35 cellular contexts compared by ENCODE assay signal in the genomic region with DNA sequence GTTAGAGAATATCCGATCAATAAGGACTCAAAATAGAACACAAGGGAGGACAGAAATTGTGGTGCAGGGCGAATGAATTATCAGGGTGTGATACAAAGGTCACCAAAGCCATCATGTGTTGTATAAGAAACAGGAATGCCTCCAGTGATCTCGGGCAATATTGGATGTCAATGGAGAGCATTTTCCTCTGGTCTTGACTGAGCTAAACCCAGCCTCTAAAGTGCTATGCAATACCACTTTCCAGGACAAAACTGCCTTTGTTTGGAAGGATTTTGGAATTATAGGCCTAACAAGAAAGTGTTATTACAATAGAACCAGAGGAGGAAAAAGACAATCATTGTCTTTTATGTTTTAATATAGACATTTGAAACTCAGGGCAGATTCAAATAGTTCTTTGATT.
"Had no signal": no experiment of that assay in that cellular context is flagged by ENCODE, and none has a peak within 500 bp of the region (broad histone marks: within the 10 kb centered on the region; RNA-seq: fewer than 3 reads in every experiment).

No MANE protein-coding gene starts in this region.

- H3K4me3 Mint-ChIP-seq: activated naive CD4-positive, alpha-beta T cell treated with anti-CD3 and anti-CD28 coated beads for 36 hours; activated naive CD4-positive, alpha-beta T cell treated with anti-CD3 and anti-CD28 coated beads, Interleukin-2, amount 10 ng/mL, durations not matched to agents 7 days and 5 days; activated naive CD4-positive, alpha-beta T cell treated with anti-CD3 and anti-CD28 coated beads, Interleukin-2, amount 50 U/mL, for 24 hours; activated naive CD8-positive, alpha-beta T cell; activated naive CD8-positive, alpha-beta T cell treated with anti-CD3 and anti-CD28 coated beads for 36 hours; activated naive CD8-positive, alpha-beta T cell treated with anti-CD3 and anti-CD28 coated beads, Interleukin-2, amount 10 ng/mL, durations not matched to agents 7 days and 5 days; activated naive CD8-positive, alpha-beta T cell treated with anti-CD3 and anti-CD28 coated beads, Interleukin-2, amount 50 U/mL, for 24 hours; activated T-cell treated with anti-CD3 and anti-CD28 coated beads, Interleukin-2, amount 50 U/mL, for 24 hours; activated T-cell treated with anti-CD3 and anti-CD28 coated beads, Interleukin-2, amount 50 U/mL, for 4 hours; activated T-cell treated with anti-CD3 and anti-CD28 coated beads, Interleukin-2, amount 50 U/mL, for 72 hours; activated T-helper 1 cell treated with anti-CD3 and anti-CD28 coated beads, Interleukin-12 subunit alpha, Interleukin-12 subunit beta, Interleukin-2, Interleukin-4 antibody, amounts not matched to agents 30 ng/mL and 10 ng/mL and 1 ng/mL, durations not matched to agents 14 hours and 24 hours and 36 hours; activated T-helper 17 cell treated with anti-CD3 and anti-CD28 coated beads, Interleukin-2, amount 50 U/mL, for 72 hours; brain; central memory CD8-positive, alpha-beta T cell had no signal

- H3K27me3 Mint-ChIP-seq: activated naive CD4-positive, alpha-beta T cell treated with anti-CD3 and anti-CD28 coated beads, Interleukin-2, amount 10 ng/mL, durations not matched to agents 7 days and 5 days; activated naive CD4-positive, alpha-beta T cell treated with anti-CD3 and anti-CD28 coated beads, Interleukin-2, amount 50 U/mL, for 24 hours; activated naive CD8-positive, alpha-beta T cell; activated naive CD8-positive, alpha-beta T cell treated with anti-CD3 and anti-CD28 coated beads for 36 hours; activated naive CD8-positive, alpha-beta T cell treated with anti-CD3 and anti-CD28 coated beads, Interleukin-2, amount 10 ng/mL, durations not matched to agents 7 days and 5 days; activated naive CD8-positive, alpha-beta T cell treated with anti-CD3 and anti-CD28 coated beads, Interleukin-2, amount 50 U/mL, for 24 hours; activated T-helper 17 cell treated with anti-CD3 and anti-CD28 coated beads, Interleukin-2, amount 50 U/mL, for 72 hours; brain; central memory CD8-positive, alpha-beta T cell had no signal

- H3K27ac Mint-ChIP-seq: activated naive CD4-positive, alpha-beta T cell treated with anti-CD3 and anti-CD28 coated beads for 36 hours; activated naive CD4-positive, alpha-beta T cell treated with anti-CD3 and anti-CD28 coated beads, Interleukin-2, amount 10 ng/mL, durations not matched to agents 7 days and 5 days; activated naive CD4-positive, alpha-beta T cell treated with anti-CD3 and anti-CD28 coated beads, Interleukin-2, amount 50 U/mL, for 24 hours; activated naive CD4-positive, alpha-beta T cell treated with anti-CD3 and anti-CD28 coated beads, Interleukin-2, amount 50 U/mL, for 72 hours; activated naive CD8-positive, alpha-beta T cell; activated naive CD8-positive, alpha-beta T cell treated with anti-CD3 and anti-CD28 coated beads for 36 hours; activated naive CD8-positive, alpha-beta T cell treated with anti-CD3 and anti-CD28 coated beads, Interleukin-2, amount 10 ng/mL, durations not matched to agents 7 days and 5 days; activated naive CD8-positive, alpha-beta T cell treated with anti-CD3 and anti-CD28 coated beads, Interleukin-2, amount 50 U/mL, for 24 hours; activated T-cell treated with anti-CD3 and anti-CD28 coated beads, Interleukin-2, amount 50 U/mL, for 24 hours; activated T-cell treated with anti-CD3 and anti-CD28 coated beads, Interleukin-2, amount 50 U/mL, for 72 hours; activated T-helper 1 cell treated with anti-CD3 and anti-CD28 coated beads, Interleukin-12 subunit alpha, Interleukin-12 subunit beta, Interleukin-2, Interleukin-4 antibody, amounts not matched to agents 30 ng/mL and 10 ng/mL and 1 ng/mL, durations not matched to agents 14 hours and 24 hours and 36 hours; activated T-helper 17 cell treated with anti-CD3 and anti-CD28 coated beads, Interleukin-2, amount 50 U/mL, for 72 hours; activated T-helper 2 cell treated with anti-CD3 and anti-CD28 coated beads, Interferon-gamma antibody, Interleukin-2, Interleukin-4, amounts not matched to agents 10 μg/mL and 5 μg/mL and 100 μg/mL, durations not matched to agents 14 hours and 24 hours and 36 hours; brain had no signal

- H3K9me3 Mint-ChIP-seq: activated naive CD4-positive, alpha-beta T cell treated with anti-CD3 and anti-CD28 coated beads, Interleukin-2, amount 10 ng/mL, durations not matched to agents 7 days and 5 days; activated naive CD4-positive, alpha-beta T cell treated with anti-CD3 and anti-CD28 coated beads, Interleukin-2, amount 50 U/mL, for 24 hours; activated naive CD8-positive, alpha-beta T cell treated with anti-CD3 and anti-CD28 coated beads for 36 hours; activated naive CD8-positive, alpha-beta T cell treated with anti-CD3 and anti-CD28 coated beads, Interleukin-2, amount 10 ng/mL, durations not matched to agents 7 days and 5 days; activated naive CD8-positive, alpha-beta T cell treated with anti-CD3 and anti-CD28 coated beads, Interleukin-2, amount 50 U/mL, for 24 hours; activated T-cell treated with anti-CD3 and anti-CD28 coated beads, Interleukin-2, amount 50 U/mL, for 24 hours; activated T-helper 17 cell treated with anti-CD3 and anti-CD28 coated beads, Interleukin-2, amount 50 U/mL, for 72 hours; central memory CD8-positive, alpha-beta T cell had no signal

- H3K36me3 Mint-ChIP-seq: activated naive CD4-positive, alpha-beta T cell treated with anti-CD3 and anti-CD28 coated beads, Interleukin-2, amount 10 ng/mL, durations not matched to agents 7 days and 5 days; activated naive CD4-positive, alpha-beta T cell treated with anti-CD3 and anti-CD28 coated beads, Interleukin-2, amount 50 U/mL, for 24 hours; activated naive CD4-positive, alpha-beta T cell treated with anti-CD3 and anti-CD28 coated beads, Interleukin-2, amount 50 U/mL, for 72 hours; activated naive CD8-positive, alpha-beta T cell; activated naive CD8-positive, alpha-beta T cell treated with anti-CD3 and anti-CD28 coated beads for 36 hours; activated naive CD8-positive, alpha-beta T cell treated with anti-CD3 and anti-CD28 coated beads, Interleukin-2, amount 10 ng/mL, durations not matched to agents 7 days and 5 days; brain had no signal

- ATAC-seq: activated naive CD4-positive, alpha-beta T cell treated with anti-CD3 and anti-CD28 coated beads, Interleukin-2, amount 50 U/mL, for 72 hours; activated naive CD8-positive, alpha-beta T cell treated with anti-CD3 and anti-CD28 coated beads, Interleukin-2, amount 50 U/mL, for 24 hours; activated T-cell treated with anti-CD3 and anti-CD28 coated beads, Interleukin-2, amount 50 U/mL, for 4 hours; activated T-cell treated with anti-CD3 and anti-CD28 coated beads, Interleukin-2, amount 50 U/mL, for 72 hours; activated T-helper 17 cell treated with anti-CD3 and anti-CD28 coated beads, Interleukin-2, amount 50 U/mL, for 72 hours; body of pancreas had no signal

- H3K4me1 Mint-ChIP-seq: activated naive CD4-positive, alpha-beta T cell treated with anti-CD3 and anti-CD28 coated beads, Interleukin-2, amount 10 ng/mL, durations not matched to agents 7 days and 5 days; activated naive CD4-positive, alpha-beta T cell treated with anti-CD3 and anti-CD28 coated beads, Interleukin-2, amount 50 U/mL, for 24 hours; activated naive CD8-positive, alpha-beta T cell treated with anti-CD3 and anti-CD28 coated beads for 36 hours; activated naive CD8-positive, alpha-beta T cell treated with anti-CD3 and anti-CD28 coated beads, Interleukin-2, amount 10 ng/mL, durations not matched to agents 7 days and 5 days; activated naive CD8-positive, alpha-beta T cell treated with anti-CD3 and anti-CD28 coated beads, Interleukin-2, amount 50 U/mL, for 24 hours; activated T-helper 17 cell treated with anti-CD3 and anti-CD28 coated beads, Interleukin-2, amount 50 U/mL, for 72 hours; brain; central memory CD8-positive, alpha-beta T cell had no signal

- DNase-seq: activated effector memory CD4-positive, alpha-beta T cell treated with anti-CD3 and anti-CD28 coated beads, Interleukin-2, amount 50 U/mL, for 16 hours; activated effector memory CD4-positive, alpha-beta T cell treated with Interleukin-2 at 50 U/mL for 16 hours; activated gamma-delta T cell; activated gamma-delta T cell treated with Interleukin-2 at 50 U/mL for 16 hours; activated naive CD4-positive, alpha-beta T cell; activated naive CD4-positive, alpha-beta T cell treated with anti-CD3 and anti-CD28 coated beads for 36 hours; activated naive CD4-positive, alpha-beta T cell treated with anti-CD3 and anti-CD28 coated beads, Interleukin-2, amount 10 ng/mL, durations not matched to agents 7 days and 5 days; activated naive CD4-positive, alpha-beta T cell treated with anti-CD3 and anti-CD28 coated beads, Interleukin-2, amount 50 U/mL, for 16 hours; activated naive CD4-positive, alpha-beta T cell treated with Interleukin-2 at 50 U/mL for 16 hours; activated naive CD8-positive, alpha-beta T cell treated with anti-CD3 and anti-CD28 coated beads for 36 hours; activated naive CD8-positive, alpha-beta T cell treated with anti-CD3 and anti-CD28 coated beads, Interleukin-2, amount 10 ng/mL, durations not matched to agents 7 days and 5 days; activated naive CD8-positive, alpha-beta T cell treated with anti-CD3 and anti-CD28 coated beads, Interleukin-2, amount 50 U/mL, for 24 hours; activated T-cell treated with anti-CD3 and anti-CD28 coated beads, Interleukin-2, amount 50 U/mL, for 1 hour; activated T-cell treated with anti-CD3 and anti-CD28 coated beads, Interleukin-2, amount 50 U/mL, for 24 hours; activated T-cell treated with anti-CD3 and anti-CD28 coated beads, Interleukin-2, amount 50 U/mL, for 4 hours; activated T-cell treated with anti-CD3 and anti-CD28 coated beads, Interleukin-2, amount 50 U/mL, for 48 hours; activated T-cell treated with anti-CD3 and anti-CD28 coated beads, Interleukin-2, amount 50 U/mL, for 72 hours; adrenal gland; amniotic stem cell; amygdala; anterior cingulate cortex; aorta; body of pancreas; brain microvascular endothelial cell; caudate nucleus; central memory CD4-positive, alpha-beta T cell; cerebellar nuclear complex had no signal
